In genomic region chr9:76401580-76402354, GRCh38 we compare ENCODE assay signal across 2 cellular contexts.
TF ChIP-seq lines count a peak whose summit lies in the region.

No MANE protein-coding gene starts in this region.

TF ChIP-seq in WTC11, 78 proteins besides CTCF, POLR2A, EP300 and RAD21:
- TF ChIP-seq CREM (CRISPR knock-in tag; IDR thresholded peaks at IDR 0.05) = no peak
- TF ChIP-seq ELF4 (CRISPR knock-in tag; IDR thresholded peaks at IDR 0.05; ENCODE audit: low read depth) = no peak
- no peak for TF ChIP-seq RELA (CRISPR knock-in tag; IDR thresholded peaks at IDR 0.05; ENCODE audit: borderline replicate concordance)
- TF ChIP-seq IRF2 (CRISPR knock-in tag; IDR thresholded peaks at IDR 0.05; ENCODE audit: borderline replicate concordance, low read depth) = no peak
- TF ChIP-seq CBFB (CRISPR knock-in tag; IDR thresholded peaks at IDR 0.05; ENCODE audit: low read depth) = no peak
- TF ChIP-seq GRHL2 (CRISPR knock-in tag; IDR thresholded peaks at IDR 0.05; ENCODE audit: insufficient replicate concordance, severe bottlenecking) = no peak
- TF ChIP-seq ZNF425 (CRISPR knock-in tag; conservative IDR thresholded peaks at IDR 0.05) = no peak
- TF ChIP-seq ATF6 (CRISPR knock-in tag; IDR thresholded peaks at IDR 0.05) = no peak
- no peak for TF ChIP-seq ZNF416 (CRISPR knock-in tag; IDR thresholded peaks at IDR 0.05)
- TF ChIP-seq PREB (CRISPR knock-in tag; IDR thresholded peaks at IDR 0.05; ENCODE audit: borderline replicate concordance) = no peak

TF ChIP-seq in HepG2, 621 proteins besides CTCF, POLR2A, EP300 and RAD21 (continues in another document):
- peak; percentile 85 for TF ChIP-seq ELF1 (CRISPR knock-in tag; IDR thresholded peaks at IDR 0.05)
- TF ChIP-seq ZZZ3 (CRISPR knock-in tag; IDR thresholded peaks at IDR 0.05; ENCODE audit: borderline replicate concordance) = no peak
- TF ChIP-seq JUNB (CRISPR knock-in tag; IDR thresholded peaks at IDR 0.05; ENCODE audit: borderline replicate concordance) = no peak
- TF ChIP-seq MAZ (IDR thresholded peaks at IDR 0.05; ENCODE audit: borderline replicate concordance, low read depth, low read length) = no peak
- no peak for TF ChIP-seq MAZ (CRISPR knock-in tag; IDR thresholded peaks at IDR 0.05; ENCODE audit: low read depth)
- TF ChIP-seq NFE2L1 (CRISPR knock-in tag; IDR thresholded peaks at IDR 0.05; ENCODE audit: borderline replicate concordance) = no peak
- no peak for TF ChIP-seq PLRG1 (conservative IDR thresholded peaks at IDR 0.05)
- TF ChIP-seq FOXP4 (CRISPR knock-in tag; IDR thresholded peaks at IDR 0.05) = peak; percentile 72
- no peak for TF ChIP-seq ZNF180 (CRISPR knock-in tag; IDR thresholded peaks at IDR 0.05; ENCODE audit: borderline replicate concordance, low read depth)
- no peak for TF ChIP-seq KIAA2018 (CRISPR knock-in tag; IDR thresholded peaks at IDR 0.05; ENCODE audit: borderline replicate concordance)
- TF ChIP-seq SAFB2 (CRISPR knock-in tag; IDR thresholded peaks at IDR 0.05; ENCODE audit: borderline replicate concordance, low read depth) = no peak
- TF ChIP-seq SMAD3 (CRISPR knock-in tag; IDR thresholded peaks at IDR 0.05) = no peak
- TF ChIP-seq ZBTB25 (CRISPR knock-in tag; IDR thresholded peaks at IDR 0.05) = no peak
- no peak for TF ChIP-seq ONECUT2 (CRISPR knock-in tag; IDR thresholded peaks at IDR 0.05)
- no peak for TF ChIP-seq ZNF274 (CRISPR knock-in tag; IDR thresholded peaks at IDR 0.05)
- TF ChIP-seq RNF219 (CRISPR knock-in tag; IDR thresholded peaks at IDR 0.05) = no peak
- no peak for TF ChIP-seq SMAD1 (CRISPR knock-in tag; IDR thresholded peaks at IDR 0.05; ENCODE audit: borderline replicate concordance, low read depth)
- no peak for TF ChIP-seq ZNF496 (CRISPR knock-in tag; IDR thresholded peaks at IDR 0.05; ENCODE audit: insufficient replicate concordance)
- peak; percentile 28; the same call in 1 of the 2 replicates for TF ChIP-seq HOXA3 (CRISPR knock-in tag; IDR thresholded peaks at IDR 0.05)
- TF ChIP-seq RFX5 (IDR thresholded peaks at IDR 0.05; ENCODE audit: low read depth, low read length) = no peak
- TF ChIP-seq ZNF460 (CRISPR knock-in tag; IDR thresholded peaks at IDR 0.05; ENCODE audit: borderline replicate concordance) = no peak
- no peak for TF ChIP-seq ASH2L (IDR thresholded peaks at IDR 0.05; ENCODE audit: insufficient read length, low read depth, low read length)
- no peak for TF ChIP-seq ZBTB8A (CRISPR knock-in tag; IDR thresholded peaks at IDR 0.05; ENCODE audit: borderline replicate concordance, low read depth)
- TF ChIP-seq HDAC2 (CRISPR knock-in tag; IDR thresholded peaks at IDR 0.05) = peak; percentile 68; the same call in 1 of the 2 replicates
- TF ChIP-seq ZBTB1 (CRISPR knock-in tag; IDR thresholded peaks at IDR 0.05; ENCODE audit: borderline replicate concordance) = no peak
- TF ChIP-seq BHLHE40 (IDR thresholded peaks at IDR 0.05; ENCODE audit: low read length) = no peak
- no peak for TF ChIP-seq NR2F2 (IDR thresholded peaks at IDR 0.05; ENCODE audit: borderline replicate concordance, low read depth)
- no peak for TF ChIP-seq ZBTB39 (CRISPR knock-in tag; IDR thresholded peaks at IDR 0.05)
- no peak for TF ChIP-seq MED13 (CRISPR knock-in tag; IDR thresholded peaks at IDR 0.05)
- TF ChIP-seq ZNF549 (CRISPR knock-in tag; IDR thresholded peaks at IDR 0.05) = no peak
- peak; percentile 90 for TF ChIP-seq ZNF770 (CRISPR knock-in tag; IDR thresholded peaks at IDR 0.05)
- no peak for TF ChIP-seq XRCC5 (optimal IDR thresholded peaks at IDR 0.05; ENCODE audit: low read length)
- TF ChIP-seq ZNF12 (CRISPR knock-in tag; IDR thresholded peaks at IDR 0.05) = no peak
- no peak for TF ChIP-seq KDM3A (CRISPR knock-in tag; IDR thresholded peaks at IDR 0.05; ENCODE audit: low read depth)
- no peak for TF ChIP-seq HBP1 (CRISPR knock-in tag; IDR thresholded peaks at IDR 0.05; ENCODE audit: low read depth)
- 0 out of 2 replicates have a peak, but pooled peaks have one; percentile 24 for TF ChIP-seq IKZF5 (CRISPR knock-in tag; IDR thresholded peaks at IDR 0.05)
- TF ChIP-seq ZNF468 (CRISPR knock-in tag; IDR thresholded peaks at IDR 0.05) = no peak
- no peak for TF ChIP-seq ZNF629 (CRISPR knock-in tag; conservative IDR thresholded peaks at IDR 0.05)
- no peak for TF ChIP-seq ZKSCAN5 (CRISPR knock-in tag; IDR thresholded peaks at IDR 0.05)
